Comparison of ENCODE assay signal across 9 cellular contexts in genomic region chr12:93743229-93743998, GRCh38.
DNase-seq lines count a peak whose midpoint lies in the region; ATAC-seq and TF ChIP-seq lines count a peak whose summit lies in the region.
"Had no signal": no experiment of that assay in that cellular context is flagged by ENCODE, and none has a peak within 500 bp of the region (broad histone marks: within the 10 kb centered on the region; RNA-seq: fewer than 3 reads in every experiment).

No MANE protein-coding gene starts in this region.

- H3K4me1 Mint-ChIP-seq in IgD-negative memory B cell (peaks cover 9 to 28% (median 17%) of the 10 kb centered on the region in 3 donors), chondrocyte (ENCODE audit: low read depth) (peaks cover 19% of the 10 kb centered on the region)
- H3K4me1 Mint-ChIP-seq in natural killer cell treated with Interleukin-12 subunit alpha and Interleukin-12 subunit beta and Interleukin-15 and Interleukin-18, amount 100 ng/mL, for 72 hours (ENCODE audit: low read depth in 2 of 2) = peaks cover 34% of the 10 kb centered on the region in 2 donors

- H3K36me3 ChIP-seq in ACC112 (ENCODE audit: insufficient read depth, low read length) = no peaks in the 10 kb centered on the region

- H3K27me3 Mint-ChIP-seq in IgD-negative memory B cell = peaks cover 2% of the 10 kb centered on the region
- no peaks in the 10 kb centered on the region for H3K27me3 Mint-ChIP-seq in chondrocyte (ENCODE audit: low read depth)
- no peaks in the 10 kb centered on the region for H3K27me3 Mint-ChIP-seq in natural killer cell treated with Interleukin-12 subunit alpha and Interleukin-12 subunit beta and Interleukin-15 and Interleukin-18, amount 100 ng/mL, for 72 hours

- H3K4me3 Mint-ChIP-seq in IgD-negative memory B cell (peak overlapping the region; percentile 87 to 99 (median 94)), chondrocyte (ENCODE audit: unreplicated experiment) (peak overlapping the region; percentile 12)
- H3K4me3 Mint-ChIP-seq in natural killer cell treated with Interleukin-12 subunit alpha and Interleukin-12 subunit beta and Interleukin-15 and Interleukin-18, amount 100 ng/mL, for 72 hours = peak overlapping the region; percentile 90

- no peak for DNase-seq in chondrocyte (ENCODE audit: low spot score)
- DNase-seq in natural killer cell treated with Interleukin-12 subunit alpha and Interleukin-12 subunit beta and Interleukin-15 and Interleukin-18, amount 100 ng/mL, for 72 hours (ENCODE audit: low spot score) = no peak
- DNase-seq in stimulated activated CD4-positive, alpha-beta T cell treated with anti-CD3 and anti-CD28 coated beads, Interleukin-2, amount 100 ng/mL, for 24 hours = no peak
- DNase-seq: stimulated activated CD4-positive, alpha-beta T cell treated with anti-CD3 and anti-CD28 coated beads, Interleukin-1b, Interleukin-23, amount 100 ng/mL, for 48 hours had no signal

- H3K79me2 ChIP-seq in ACC112 (ENCODE audit: control insufficient read depth, insufficient read depth, low read length, unreplicated experiment) = no peaks in the 10 kb centered on the region

- H3K9me3 Mint-ChIP-seq in IgD-negative memory B cell = no peaks in the 10 kb centered on the region
- H3K9me3 Mint-ChIP-seq in chondrocyte (ENCODE audit: low read depth) = no peaks in the 10 kb centered on the region
- H3K9me3 Mint-ChIP-seq in natural killer cell treated with Interleukin-12 subunit alpha and Interleukin-12 subunit beta and Interleukin-15 and Interleukin-18, amount 100 ng/mL, for 72 hours = no peaks in the 10 kb centered on the region

- H3K27ac Mint-ChIP-seq in IgD-negative memory B cell (peak overlapping the region in 1 of 3 donors; percentile 91), chondrocyte (ENCODE audit: unreplicated experiment) (no peak overlapping the region)
- peak overlapping the region; percentile 86 to 95 for H3K27ac Mint-ChIP-seq in natural killer cell treated with Interleukin-12 subunit alpha and Interleukin-12 subunit beta and Interleukin-15 and Interleukin-18, amount 100 ng/mL, for 72 hours

- H3K27ac ChIP-seq in ACC112 (ENCODE audit: low read depth, low read length) = no peak overlapping the region

- peak overlapping the region; percentile 43 for H2AFZ ChIP-seq in ACC112 (ENCODE audit: low read length, unreplicated experiment)

- H3K4me1 ChIP-seq in ACC112 (ENCODE audit: control insufficient read depth, insufficient read depth, low read length, unreplicated experiment) = peaks cover 14% of the 10 kb centered on the region

- no peak for ATAC-seq in natural killer cell treated with Interleukin-12 subunit alpha and Interleukin-12 subunit beta and Interleukin-15 and Interleukin-18, amount 100 ng/mL, for 72 hours
- ATAC-seq in GM19023 (IDR thresholded peaks at IDR 0.05; ENCODE audit: unreplicated experiment) (no peak), GM19395 (IDR thresholded peaks at IDR 0.05; ENCODE audit: unreplicated experiment) (no peak), GM18868 (IDR thresholded peaks at IDR 0.05; ENCODE audit: unreplicated experiment) (no peak)

- H3K27me3 ChIP-seq in ACC112 (ENCODE audit: insufficient read depth, low read length) = no peaks in the 10 kb centered on the region

- no peak for TF ChIP-seq CTCF in chondrocyte (IDR thresholded peaks at IDR 0.05)

- H3K4me3 ChIP-seq in ACC112 (ENCODE audit: low read depth, low read length) = peak overlapping the region; percentile 83

- H3K36me3 Mint-ChIP-seq in IgD-negative memory B cell (no peaks in the 10 kb centered on the region), chondrocyte (ENCODE audit: low read depth) (no peaks in the 10 kb centered on the region)
- no peaks in the 10 kb centered on the region for H3K36me3 Mint-ChIP-seq in natural killer cell treated with Interleukin-12 subunit alpha and Interleukin-12 subunit beta and Interleukin-15 and Interleukin-18, amount 100 ng/mL, for 72 hours

Comparison
In these comparisons a context has a peak if more than half of its experiments do, and no peak if none do; other contexts are left out.
1. H3K4me3 Mint-ChIP-seq: peak in every context shown above with its lines; median percentile 94 in IgD-negative memory B cell; 90 in natural killer cell treated with Interleukin-12 subunit alpha and Interleukin-12 subunit beta and Interleukin-15 and Interleukin-18, amount 100 ng/mL, for 72 hours; 12 in chondrocyte.